1 cellular context compared by ENCODE assay signal in the genomic region with DNA sequence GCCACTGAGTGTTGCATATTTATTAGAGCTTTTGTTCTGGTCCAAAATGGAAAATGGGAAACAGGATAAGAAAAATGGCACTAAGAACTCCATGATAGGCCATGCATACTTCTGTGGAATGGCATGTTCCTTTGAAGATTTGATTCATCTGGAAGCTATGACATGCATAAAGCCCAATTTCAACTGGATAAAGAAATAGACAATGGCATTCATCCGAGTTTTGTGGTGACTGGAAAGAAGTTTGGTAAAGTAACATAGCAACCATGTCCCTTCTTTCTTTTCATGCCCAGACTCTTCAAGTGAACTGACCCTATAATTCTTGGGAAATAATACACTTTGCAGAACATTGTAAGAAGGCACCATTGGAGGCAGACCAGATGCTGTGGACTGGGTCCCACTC.
TF ChIP-seq lines count a peak whose summit lies in the region.

No MANE protein-coding gene starts in this region.

TF ChIP-seq in A549, 52 proteins besides CTCF, POLR2A, EP300 and RAD21 (continued from another document):
- TF ChIP-seq NPAS2 (CRISPR knock-in tag; IDR thresholded peaks at IDR 0.05; ENCODE audit: borderline replicate concordance) = no peak
- no peak for TF ChIP-seq MYC (IDR thresholded peaks at IDR 0.05; ENCODE audit: borderline replicate concordance, low read length)
- no peak for TF ChIP-seq NR3C1 (IDR thresholded peaks at IDR 0.05)
- TF ChIP-seq ATOH8 (CRISPR knock-in tag; IDR thresholded peaks at IDR 0.05; ENCODE audit: low read depth) = no peak
- TF ChIP-seq HES2 (IDR thresholded peaks at IDR 0.05) = no peak
- no peak for TF ChIP-seq HDAC2 (IDR thresholded peaks at IDR 0.05)
- TF ChIP-seq MAFK (IDR thresholded peaks at IDR 0.05; ENCODE audit: partially characterized antibody) = no peak
- no peak for TF ChIP-seq HOXA7 (CRISPR knock-in tag; IDR thresholded peaks at IDR 0.05)
- no peak for TF ChIP-seq NFE2L2 (conservative IDR thresholded peaks at IDR 0.05; ENCODE audit: low read length)
- no peak for TF ChIP-seq KDM5A (IDR thresholded peaks at IDR 0.05)
